In genomic region chr2:216012133-216012829, GRCh38 we compare ENCODE assay signal across 8 cellular contexts. TPM values are rescaled to one million over a fixed set of nuclear protein-coding genes. Genes with fewer than 3 reads are reported as not detected.
DNase-seq lines count a peak whose midpoint lies in the region; ATAC-seq and TF ChIP-seq lines count a peak whose summit lies in the region.

No MANE protein-coding gene starts in this region.

- H3K27ac ChIP-seq in left ventricle myocardium inferior (replicated peaks), result no peak overlapping the region

- ATAC-seq in T-helper 17 cell (no peak), HG03342 (IDR thresholded peaks at IDR 0.05; ENCODE audit: unreplicated experiment) (no peak), HG03520 (IDR thresholded peaks at IDR 0.05; ENCODE audit: unreplicated experiment) (no peak)

- H3K36me3 Mint-ChIP-seq in activated naive CD4-positive, alpha-beta T cell treated with anti-CD3 and anti-CD28 coated beads, Interleukin-2, amount 50 U/mL, for 24 hours, result peaks cover 1% of the 10 kb centered on the region
- peaks cover 3% of the 10 kb centered on the region for H3K36me3 Mint-ChIP-seq in T-helper 17 cell (ENCODE audit: low read depth)

- H3K9me3 Mint-ChIP-seq in activated naive CD4-positive, alpha-beta T cell treated with anti-CD3 and anti-CD28 coated beads, Interleukin-2, amount 50 U/mL, for 24 hours, result no peaks in the 10 kb centered on the region

- peak overlapping the region; percentile 97 for H3K4me2 ChIP-seq in skeletal muscle satellite cell (ENCODE audit: low read length)

- H3K4me3 ChIP-seq in left ventricle myocardium inferior (peak overlapping the region; percentile 74), skeletal muscle satellite cell (ENCODE audit: low read length) (peak overlapping the region; percentile 89)

- H3K27ac Mint-ChIP-seq in activated naive CD4-positive, alpha-beta T cell treated with anti-CD3 and anti-CD28 coated beads, Interleukin-2, amount 50 U/mL, for 24 hours, result no peak overlapping the region
- peak overlapping the region; percentile 71 for H3K27ac Mint-ChIP-seq in T-helper 17 cell

- no peaks in the 10 kb centered on the region for H3K9me3 ChIP-seq in T-helper 17 cell (ENCODE audit: control insufficient read depth, low read length, poor library complexity, severe bottlenecking)
- no peaks in the 10 kb centered on the region for H3K9me3 ChIP-seq in left ventricle myocardium inferior (replicated peaks)
- H3K9me3 ChIP-seq in skeletal muscle satellite cell (replicated peaks; ENCODE audit: low read length), result no peaks in the 10 kb centered on the region

- H3K27me3 ChIP-seq in left ventricle myocardium inferior (ENCODE audit: low read depth) (no peaks in the 10 kb centered on the region), skeletal muscle satellite cell (ENCODE audit: control insufficient read depth, insufficient read depth, low read length) (no peaks in the 10 kb centered on the region)

- H3K36me3 ChIP-seq in left ventricle myocardium inferior (no peaks in the 10 kb centered on the region), skeletal muscle satellite cell (ENCODE audit: insufficient read depth, low read length) (no peaks in the 10 kb centered on the region)

- H3K4me1 ChIP-seq in left ventricle myocardium inferior (peaks cover 15% of the 10 kb centered on the region), skeletal muscle satellite cell (ENCODE audit: control insufficient read depth, insufficient read depth, low read length) (peaks cover 16% of the 10 kb centered on the region)

- TF ChIP-seq CTCF in left ventricle myocardium inferior (IDR thresholded peaks at IDR 0.05; ENCODE audit: borderline replicate concordance), result no peak

- H3K4me1 Mint-ChIP-seq in activated naive CD4-positive, alpha-beta T cell treated with anti-CD3 and anti-CD28 coated beads, Interleukin-2, amount 50 U/mL, for 24 hours, result peaks cover 54% of the 10 kb centered on the region
- H3K4me1 Mint-ChIP-seq in T-helper 17 cell, result peaks cover 31% of the 10 kb centered on the region

- peak overlapping the region; percentile 88 for H3K4me3 Mint-ChIP-seq in activated naive CD4-positive, alpha-beta T cell treated with anti-CD3 and anti-CD28 coated beads, Interleukin-2, amount 50 U/mL, for 24 hours
- H3K4me3 Mint-ChIP-seq in T-helper 17 cell, result peak overlapping the region; percentile 92

- H3K9ac ChIP-seq in skeletal muscle satellite cell (ENCODE audit: low read depth, low read length), result no peak overlapping the region

- no peak for DNase-seq in activated naive CD4-positive, alpha-beta T cell treated with anti-CD3 and anti-CD28 coated beads, Interleukin-2, amount 50 U/mL, for 16 hours
- DNase-seq in T-helper 17 cell (no peak), left ventricle myocardium inferior (no peak), midbrain (lab: John Stamatoyannopoulos, UW) (no peak)

- no peaks in the 10 kb centered on the region for H3K27me3 Mint-ChIP-seq in activated naive CD4-positive, alpha-beta T cell treated with anti-CD3 and anti-CD28 coated beads, Interleukin-2, amount 50 U/mL, for 24 hours
- H3K27me3 Mint-ChIP-seq in T-helper 17 cell, result no peaks in the 10 kb centered on the region

- intact Hi-C loops in left ventricle myocardium inferior (cut with micrococcal nuclease), result no loop called here

RNA-seq across cellular contexts. Expression of gene MREG, which starts 1.1 kb away (rescaled TPM):
- 1 to 10 TPM; 5.3 to 6.6 TPM for total RNA-seq in T-helper 17 cell
- 0.22 TPM for total RNA-seq in left ventricle myocardium inferior
- total RNA-seq in skeletal muscle satellite cell (2012; rRNA removed), result 2.4 and 3.5 TPM in 2 replicates
